In the genomic region with DNA sequence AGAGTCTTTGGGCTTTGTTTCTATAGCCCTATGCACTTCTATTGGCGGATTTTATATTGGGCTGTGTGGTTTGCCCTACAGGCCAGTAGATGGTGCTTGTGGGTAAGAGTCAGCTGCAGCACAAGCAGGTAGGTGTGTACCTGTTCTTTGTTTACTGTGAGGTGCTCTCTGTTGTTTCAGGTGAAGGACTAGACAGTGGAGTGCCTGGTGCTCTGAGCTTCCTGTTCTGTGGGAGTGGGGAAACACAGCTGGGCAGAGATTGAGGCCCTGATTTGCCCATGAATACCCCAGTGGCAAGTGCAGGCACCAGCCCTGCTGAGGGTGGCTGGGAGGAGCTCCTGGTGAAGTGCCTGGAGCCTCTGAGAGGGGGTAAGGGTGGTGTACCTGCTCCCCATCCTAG, we compare ENCODE assay signal across 8 cellular contexts. TPM values are rescaled to one million over a fixed set of nuclear protein-coding genes. Genes with fewer than 3 reads are reported as not detected.
DNase-seq lines count a peak whose midpoint lies in the region; ATAC-seq and TF ChIP-seq lines count a peak whose summit lies in the region.

No MANE protein-coding gene starts in this region.

- no CpG with 5 or more reads among the region's 1 CpG for WGBS in trophoblast cell (ENCODE audit: extremely low coverage, insufficient coverage, insufficient read length)

- H3K23ac ChIP-seq in trophoblast cell (ENCODE audit: low read length): no peak overlapping the region

- no peaks in the 10 kb centered on the region for H3K4me1 ChIP-seq in BE2C
- H3K4me1 ChIP-seq in trophoblast cell (ENCODE audit: control insufficient read depth in 1 of 2, insufficient read depth in 2 of 2, low read length in 2 of 2): peaks cover 0 to 2% of the 10 kb centered on the region in 2 experiments
- H3K4me1 ChIP-seq in ascending aorta: no peaks in the 10 kb centered on the region

- H3K9me3 ChIP-seq in BE2C (no peaks in the 10 kb centered on the region; the same call in 1 of the 2 replicates), trophoblast cell (ENCODE audit: insufficient read depth, low read depth, low read length) (no peaks in the 10 kb centered on the region), ascending aorta (no peaks in the 10 kb centered on the region)

- no peak overlapping the region for H4K91ac ChIP-seq in trophoblast cell (ENCODE audit: low read depth, low read length)

- no peak overlapping the region for H2BK5ac ChIP-seq in trophoblast cell (ENCODE audit: low read depth, low read length, poor library complexity)

- no peak overlapping the region for H3K27ac ChIP-seq in trophoblast cell (ENCODE audit: low read depth, low read length)
- no peak overlapping the region for H3K27ac ChIP-seq in ascending aorta

- H3K79me1 ChIP-seq in trophoblast cell (ENCODE audit: low read length): no peaks in the 10 kb centered on the region

- no peak overlapping the region for H3K9ac ChIP-seq in trophoblast cell (ENCODE audit: low read length)

- ATAC-seq in GM21367 (IDR thresholded peaks at IDR 0.05; ENCODE audit: unreplicated experiment) (peak; percentile 75), GM19035 (IDR thresholded peaks at IDR 0.05; ENCODE audit: unreplicated experiment) (no peak)

- H3K14ac ChIP-seq in trophoblast cell (ENCODE audit: low read length): no peak overlapping the region

- H3K4me3 ChIP-seq in BE2C (ENCODE audit: low read depth, low read length): no peak overlapping the region
- no peak overlapping the region for H3K4me3 ChIP-seq in trophoblast cell (ENCODE audit: low read depth, low read length)
- H3K4me3 ChIP-seq in ascending aorta: no peak overlapping the region

- intact Hi-C loops in ascending aorta (cut with DNase I): no loop called here

- no peaks in the 10 kb centered on the region for H3K79me2 ChIP-seq in trophoblast cell (ENCODE audit: control insufficient read depth, insufficient read depth, low read length, poor library complexity)

- no peak overlapping the region for H4K12ac ChIP-seq in trophoblast cell (ENCODE audit: low read depth, low read length)

- no peak overlapping the region for H2BK120ac ChIP-seq in trophoblast cell (ENCODE audit: insufficient read depth, low read length, poor library complexity)

- no peak overlapping the region for H2AK5ac ChIP-seq in trophoblast cell (ENCODE audit: low read length)

- TF ChIP-seq CTCF in BE2C (IDR thresholded peaks at IDR 0.05; ENCODE audit: low read depth, low read length) (peak; percentile 73), ascending aorta (IDR thresholded peaks at IDR 0.05) (no peak)

- no peaks in the 10 kb centered on the region for H3K36me3 ChIP-seq in BE2C
- no peaks in the 10 kb centered on the region for H3K36me3 ChIP-seq in trophoblast cell (ENCODE audit: control insufficient read depth in 1 of 2, insufficient read depth in 2 of 2, low read length in 2 of 2)
- H3K36me3 ChIP-seq in ascending aorta: no peaks in the 10 kb centered on the region

- H3K4me2 ChIP-seq in trophoblast cell (ENCODE audit: low read length): no peak overlapping the region

- no peak overlapping the region for H3K4ac ChIP-seq in trophoblast cell (ENCODE audit: low read depth, low read length)

- H2BK12ac ChIP-seq in trophoblast cell (ENCODE audit: low read length): no peak overlapping the region

- no peak overlapping the region for H2AFZ ChIP-seq in trophoblast cell (ENCODE audit: insufficient read depth, low read length, poor library complexity)

- no peak overlapping the region for H3K18ac ChIP-seq in trophoblast cell (ENCODE audit: low read length)

- H3K27me3 ChIP-seq in BE2C: peaks cover 14% of the 10 kb centered on the region
- H3K27me3 ChIP-seq in trophoblast cell (ENCODE audit: insufficient read depth, low read length): no peaks in the 10 kb centered on the region
- H3K27me3 ChIP-seq in ascending aorta: no peaks in the 10 kb centered on the region

- peak overlapping the region; percentile 42 for H4K8ac ChIP-seq in trophoblast cell (ENCODE audit: low read depth, low read length)

- DNase-seq in BE2C: no peak
- peak; percentile 37 for DNase-seq in NCI-H1436 treated with DMSO at 0.1 percent for 48 hours (lab: John Stamatoyannopoulos, UW)
- DNase-seq in dermis microvascular lymphatic vessel endothelial cell (ENCODE audit: low read depth in 2 of 2): peak; percentile 38 to 47
- DNase-seq in trophoblast cell: peak; percentile 25 to 65
- DNase-seq in ascending aorta (ENCODE audit: low spot score in 2 of 2): no peak
- no peak for DNase-seq in central memory CD4-positive, alpha-beta T cell

RNA-seq across cellular contexts. Expression of gene UCP1, which starts 26.3 kb away (rescaled TPM):
- polyA plus RNA-seq in BE2C (2012; ENCODE audit: insufficient read depth, insufficient read length, low read depth): not detected
- total RNA-seq in dermis microvascular lymphatic vessel endothelial cell (not detected in 2 replicates), ascending aorta (not detected)
- polyA plus RNA-seq in trophoblast cell (2013): 0.24 and 0.29 TPM in 2 replicates

Comparison
In these comparisons a context has a peak if more than half of its experiments do, and no peak if none do; other contexts are left out.
1. DNase-seq: peak in NCI-H1436 treated with DMSO at 0.1 percent for 48 hours (single experiment), dermis microvascular lymphatic vessel endothelial cell (2 of 2) and trophoblast cell (2 of 2); none in BE2C (single experiment), ascending aorta (0 of 2) and central memory CD4-positive, alpha-beta T cell (single experiment).